In the genomic region with DNA sequence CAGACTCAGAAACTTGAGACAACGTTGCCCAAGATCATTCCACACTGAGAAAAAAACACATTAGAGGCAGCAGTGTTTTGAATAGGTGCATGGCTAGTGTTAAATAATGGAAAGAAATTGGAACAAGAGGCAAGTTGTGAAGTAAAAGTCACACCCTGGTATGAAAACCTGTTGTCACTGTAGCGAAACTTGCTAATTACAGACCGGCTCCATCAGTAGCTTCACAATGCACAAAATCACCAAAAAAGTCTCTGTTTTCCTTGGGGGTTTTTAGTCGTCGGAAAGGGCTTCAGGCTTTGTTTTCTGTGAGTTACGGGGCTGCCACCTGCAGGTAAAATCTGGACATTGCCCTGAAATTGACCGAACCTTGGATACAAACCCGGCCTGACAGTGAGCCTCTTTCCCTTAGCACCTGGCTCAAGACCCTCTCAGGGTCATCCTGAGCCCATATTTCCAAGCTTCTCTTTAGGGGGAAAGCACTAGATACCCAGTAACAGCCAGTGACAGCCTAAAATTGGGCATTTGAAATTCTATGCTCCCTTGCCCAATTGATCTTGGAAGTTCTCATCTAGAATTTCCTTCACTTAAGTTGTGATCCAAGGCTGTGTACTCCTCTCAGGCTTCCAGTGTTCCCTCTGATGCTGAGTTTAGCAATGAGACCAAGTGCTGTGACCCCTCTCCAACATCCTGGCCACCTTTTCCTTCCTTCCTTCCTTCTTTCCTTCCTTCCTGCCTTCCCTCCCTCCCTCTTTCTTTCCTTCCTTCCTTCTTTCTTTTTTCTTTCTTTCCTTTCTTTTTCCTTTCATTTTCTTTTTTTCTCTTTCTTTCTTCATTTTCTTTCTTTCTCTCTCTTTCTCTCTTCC, we compare ENCODE assay signal across 8 cellular contexts.
DNase-seq lines count a peak whose midpoint lies in the region; ATAC-seq and TF ChIP-seq lines count a peak whose summit lies in the region.

No MANE protein-coding gene starts in this region.

- ATAC-seq in HG02759 (IDR thresholded peaks at IDR 0.05; ENCODE audit: unreplicated experiment), result no peak

- peak; percentile 81 for TF ChIP-seq CTCF in HFF-Myc (IDR thresholded peaks at IDR 0.05; ENCODE audit: low read depth, low read length, missing control alignments)
- TF ChIP-seq CTCF in WI38 (IDR thresholded peaks at IDR 0.05; ENCODE audit: low read depth, low read length), result peak; percentile 67
- TF ChIP-seq CTCF in cardiac fibroblast (IDR thresholded peaks at IDR 0.05; ENCODE audit: low read depth, low read length), result peak; percentile 75

- DNase-seq in COR-L47 (lab: John Stamatoyannopoulos, UW) (peak; percentile 68), HFF-Myc (ENCODE audit: extremely low read depth, low read depth) (peak; percentile 36), NCI-H2196 treated with DMSO at 0.1 percent for 48 hours (lab: John Stamatoyannopoulos, UW; ENCODE audit: unreplicated experiment) (peak; percentile 20), cardiac fibroblast (ENCODE audit: low read depth in 2 of 2) (peak; percentile 71 to 75), kidney glomerular epithelial cell (lab: John Stamatoyannopoulos, UW) (peak; percentile 34)
- peak; percentile 52 for DNase-seq in stimulated activated CD4-positive, alpha-beta T cell treated with anti-CD3 and anti-CD28 coated beads, Interleukin-2, amount 100 ng/mL, for 4 hours (ENCODE audit: low read depth)

- H3K4me3 ChIP-seq in HFF-Myc (replicated peaks; ENCODE audit: low read depth, low read length) (no peak overlapping the region), WI38 (ENCODE audit: low read depth, low read length) (no peak overlapping the region), cardiac fibroblast (replicated peaks in 1 of 2; ENCODE audit: low read depth in 2 of 2, low read length in 2 of 2) (peak overlapping the region in 1 of 2 donors; percentile 3)

Comparison
In these comparisons a context has a peak if more than half of its experiments do, and no peak if none do; other contexts are left out.
1. DNase-seq: peak in every context shown above with its lines; median percentile 73 in cardiac fibroblast; 68 in COR-L47; 52 in stimulated activated CD4-positive, alpha-beta T cell treated with anti-CD3 and anti-CD28 coated beads, Interleukin-2, amount 100 ng/mL, for 4 hours; 36 in HFF-Myc; 34 in kidney glomerular epithelial cell; 20 in NCI-H2196 treated with DMSO at 0.1 percent for 48 hours.